In genomic region chr1:43185021-43185420, GRCh38 we compare ENCODE assay signal across 30 cellular contexts. TPM values are rescaled to one million over a fixed set of nuclear protein-coding genes. Genes with fewer than 3 reads are reported as not detected.
"Had no signal": no experiment of that assay in that cellular context is flagged by ENCODE, and none has a peak within 500 bp of the region (broad histone marks: within the 10 kb centered on the region; RNA-seq: fewer than 3 reads in every experiment).

No MANE protein-coding gene starts in this region.

- ATAC-seq: esophagus mucosa, heart left ventricle, left lobe of liver, lower lobe of right lung, natural killer cell, psoas muscle had no signal

- H2AFZ ChIP-seq: neural progenitor cell, parathyroid adenoma had no signal

- H3K79me2 ChIP-seq: parathyroid adenoma had no signal

- DNase-seq: activated CD4-positive, alpha-beta T cell treated with anti-CD3 and anti-CD28 coated beads for 48 hours; activated CD4-positive, alpha-beta T cell treated with anti-CD3 and anti-CD28 coated beads, Interleukin-2, amount 50 U/mL, for 48 hours; activated CD8-positive, alpha-beta memory T cell treated with anti-CD3 and anti-CD28 coated beads for 24 hours; activated effector memory CD4-positive, alpha-beta T cell treated with Interleukin-2 at 50 U/mL for 16 hours; activated naive CD4-positive, alpha-beta T cell treated with Interleukin-2 at 50 U/mL for 16 hours; aorta; caudate nucleus; cortex of kidney; endodermal cell; foreskin fibroblast; heart left ventricle; hypothalamus; lower lobe of right lung; mesendoderm; natural killer cell; occipital lobe; psoas muscle; stimulated activated CD4-positive, alpha-beta T cell treated with anti-CD3 and anti-CD28 coated beads, Interleukin-1b, Interleukin-23, amount 100 ng/mL, for 48 hours; stimulated activated naive CD4-positive, alpha-beta T cell; T-helper 1 cell had no signal

- H3K36me3 ChIP-seq: heart left ventricle, lower lobe of right lung, neural progenitor cell, right atrium auricular region, tibial nerve had no signal

- H3K27me3 ChIP-seq: heart left ventricle, neural progenitor cell, right atrium auricular region, tibial nerve had no signal

- H3K27ac Mint-ChIP-seq: activated naive CD8-positive, alpha-beta T cell; endodermal cell; natural killer cell; neural progenitor cell; T-helper 2 cell treated with Interferon-gamma antibody and Interleukin-4, amounts not matched to agents 5 μg/mL and 100 μg/mL, for 36 hours had no signal

- H3K9ac ChIP-seq: neural progenitor cell, parathyroid adenoma had no signal

- H3K9me3 ChIP-seq: lower lobe of right lung, psoas muscle, right atrium auricular region had no signal

- H3K4me3 Mint-ChIP-seq: activated naive CD8-positive, alpha-beta T cell; endodermal cell; natural killer cell; neural progenitor cell; T-helper 2 cell treated with Interferon-gamma antibody and Interleukin-4, amounts not matched to agents 5 μg/mL and 100 μg/mL, for 36 hours had no signal

- FAIRE-seq: urothelium cell line had no signal

- H3K4me1 ChIP-seq: heart left ventricle, lower lobe of right lung, neural progenitor cell, parathyroid adenoma, psoas muscle, right atrium auricular region, tibial nerve had no signal

- H3K4me3 ChIP-seq: heart left ventricle, lower lobe of right lung, neural progenitor cell, psoas muscle, right atrium auricular region, smooth muscle cell, tibial nerve had no signal

- H3K36me3 Mint-ChIP-seq: natural killer cell, neural progenitor cell had no signal

- H3K9me3 Mint-ChIP-seq: natural killer cell; neural progenitor cell; T-helper 2 cell treated with Interferon-gamma antibody and Interleukin-4, amounts not matched to agents 5 μg/mL and 100 μg/mL, for 36 hours had no signal

- H3K4me2 ChIP-seq: neural progenitor cell, smooth muscle cell had no signal

- H3K4me1 Mint-ChIP-seq: endodermal cell, natural killer cell, neural progenitor cell had no signal

- H3K27ac ChIP-seq: heart left ventricle, lower lobe of right lung, neural progenitor cell, parathyroid adenoma, psoas muscle, right atrium auricular region, tibial nerve had no signal

RNA-seq across cellular contexts. Expression of gene CFAP57, which starts 12.9 kb away (rescaled TPM):
- total RNA-seq: left lobe of liver, smooth muscle cell had no signal
